ENCODE assay signal across 9 cellular contexts in genomic region chr15:100438570-100438969, GRCh38.
A peak's percentile ranks its signal among the peaks of the same experiment; 100 is the strongest.
DNase-seq lines count a peak whose midpoint lies in the region; ATAC-seq lines count a peak whose summit lies in the region.
"Had no signal": no experiment of that assay in that cellular context is flagged by ENCODE, and none has a peak within 500 bp of the region (broad histone marks: within the 10 kb centered on the region; RNA-seq: fewer than 3 reads in every experiment).

No MANE protein-coding gene starts in this region.

- intact Hi-C loops in Right ventricle myocardium inferior (cut with DNase I) = no loop called here
- intact Hi-C loops in cardiac septum (cut with DNase I) = no loop called here

- H3K4me1 Mint-ChIP-seq in immature natural killer cell = no peaks in the 10 kb centered on the region
- H3K4me1 Mint-ChIP-seq: CD8-positive, alpha-beta memory T cell had no signal

- DNase-seq in Right ventricle myocardium inferior (ENCODE audit: missing footprints) = peak; percentile 86
- DNase-seq in cardiac septum (ENCODE audit: low spot score) = no peak
- DNase-seq in NCI-H1417 treated with DMSO at 0.1 percent for 48 hours (lab: John Stamatoyannopoulos, UW) = peak; percentile 66
- peak; percentile 6 for DNase-seq in activated naive CD8-positive, alpha-beta T cell treated with anti-CD3 and anti-CD28 coated beads, Interleukin-2, amount 50 U/mL, for 16 hours (ENCODE audit: low read depth, low spot score)
- peak; percentile 50 for DNase-seq in medulla oblongata (ENCODE audit: extremely low spot score)
- DNase-seq in NCI-H510A treated with DMSO at 0.1 percent for 48 hours (lab: John Stamatoyannopoulos, UW) = no peak
- no peak for DNase-seq in immature natural killer cell

- no peak overlapping the region for H3K27ac Mint-ChIP-seq in immature natural killer cell
- H3K27ac Mint-ChIP-seq: CD8-positive, alpha-beta memory T cell had no signal

- ATAC-seq in Right ventricle myocardium inferior (peak; percentile 75), HG02840 (IDR thresholded peaks at IDR 0.05; ENCODE audit: low FRiP score, unreplicated experiment) (no peak)

- H3K27me3 Mint-ChIP-seq in immature natural killer cell (ENCODE audit: low read depth in 3 of 3) = peaks cover 0 to 2% (median 2%) of the 10 kb centered on the region in 3 donors

- H3K4me3 Mint-ChIP-seq in immature natural killer cell = no peak overlapping the region
- H3K4me3 Mint-ChIP-seq: CD8-positive, alpha-beta memory T cell had no signal

- H3K36me3 Mint-ChIP-seq in immature natural killer cell = no peaks in the 10 kb centered on the region
- H3K36me3 Mint-ChIP-seq: CD8-positive, alpha-beta memory T cell had no signal

- peaks cover 0 to 5% (median 0%) of the 10 kb centered on the region in 6 donors for H3K9me3 Mint-ChIP-seq in immature natural killer cell
- H3K9me3 Mint-ChIP-seq: CD8-positive, alpha-beta memory T cell had no signal

Comparison
In these comparisons a context has a peak if more than half of its experiments do, and no peak if none do; other contexts are left out.
1. DNase-seq: peak in Right ventricle myocardium inferior (single experiment), NCI-H1417 treated with DMSO at 0.1 percent for 48 hours (single experiment), activated naive CD8-positive, alpha-beta T cell treated with anti-CD3 and anti-CD28 coated beads, Interleukin-2, amount 50 U/mL, for 16 hours (single experiment) and medulla oblongata (single experiment); none in cardiac septum (single experiment), NCI-H510A treated with DMSO at 0.1 percent for 48 hours (single experiment) and immature natural killer cell (0 of 3).